1 cellular context compared by ENCODE assay signal in genomic region chr2:113088173-113088992, GRCh38.
A peak's percentile ranks its signal among the peaks of the same experiment; 100 is the strongest.
TF ChIP-seq lines count a peak whose summit lies in the region.

No MANE protein-coding gene starts in this region.

TF ChIP-seq in HepG2, 621 proteins besides CTCF, POLR2A, EP300 and RAD21 (continued from another document and continues in another):
- no peak for TF ChIP-seq HMGXB3 (CRISPR knock-in tag; IDR thresholded peaks at IDR 0.05; ENCODE audit: borderline replicate concordance)
- TF ChIP-seq KLF16 (CRISPR knock-in tag; IDR thresholded peaks at IDR 0.05), result no peak; a peak in 1 of 4 replicates
- no peak; the same call in 1 of the 2 replicates for TF ChIP-seq ZNF574 (CRISPR knock-in tag; IDR thresholded peaks at IDR 0.05)
- TF ChIP-seq TRIM22 (IDR thresholded peaks at IDR 0.05), result no peak
- TF ChIP-seq MIXL1 (CRISPR knock-in tag; IDR thresholded peaks at IDR 0.05), result peak; percentile 88
- TF ChIP-seq IKZF5 (CRISPR knock-in tag; IDR thresholded peaks at IDR 0.05), result 0 out of 2 replicates have a peak, but pooled peaks have one; percentile 43
- 0 out of 2 replicates have a peak, but pooled peaks have one; percentile 63 for TF ChIP-seq ZMYM2 (CRISPR knock-in tag; IDR thresholded peaks at IDR 0.05)
- no peak for TF ChIP-seq ZNF230 (CRISPR knock-in tag; IDR thresholded peaks at IDR 0.05)
- TF ChIP-seq ZNF746 (CRISPR knock-in tag; IDR thresholded peaks at IDR 0.05), result peak; percentile 66
- TF ChIP-seq ZNF20 (CRISPR knock-in tag; IDR thresholded peaks at IDR 0.05), result no peak
- TF ChIP-seq CENPT (CRISPR knock-in tag; IDR thresholded peaks at IDR 0.05; ENCODE audit: low read depth), result no peak
- no peak; the same call in 1 of the 2 replicates for TF ChIP-seq ZSCAN30 (CRISPR knock-in tag; IDR thresholded peaks at IDR 0.05)
- no peak for TF ChIP-seq ZNF577 (CRISPR knock-in tag; IDR thresholded peaks at IDR 0.05; ENCODE audit: borderline replicate concordance, low read depth)
- 0 out of 2 replicates have a peak, but pooled peaks have one; percentile 58 for TF ChIP-seq ZNF772 (CRISPR knock-in tag; IDR thresholded peaks at IDR 0.05)
- TF ChIP-seq ZSCAN20 (CRISPR knock-in tag; IDR thresholded peaks at IDR 0.05; ENCODE audit: borderline replicate concordance), result no peak
- TF ChIP-seq HDAC6 (IDR thresholded peaks at IDR 0.05; ENCODE audit: low read depth, low read length), result no peak
- TF ChIP-seq MXD4 (CRISPR knock-in tag; IDR thresholded peaks at IDR 0.05), result no peak
- TF ChIP-seq DZIP1 (CRISPR knock-in tag; IDR thresholded peaks at IDR 0.05), result no peak
- peak; percentile 84 for TF ChIP-seq FOSL2 (CRISPR knock-in tag; IDR thresholded peaks at IDR 0.05)
- no peak for TF ChIP-seq NFE2L2 (IDR thresholded peaks at IDR 0.05; ENCODE audit: low read length)
- TF ChIP-seq ZNF225 (CRISPR knock-in tag; IDR thresholded peaks at IDR 0.05), result no peak
- TF ChIP-seq ZNF792 (CRISPR knock-in tag; IDR thresholded peaks at IDR 0.05), result 0 out of 2 replicates have a peak, but pooled peaks have one; percentile 61
- peak; percentile 43; the same call in 1 of the 2 replicates for TF ChIP-seq CEBPB (IDR thresholded peaks at IDR 0.05; ENCODE audit: borderline replicate concordance, low read depth, low read length)
- TF ChIP-seq SYNCRIP (IDR thresholded peaks at IDR 0.05; ENCODE audit: insufficient read depth, low read depth, low read length), result no peak
- no peak for TF ChIP-seq ZNF558 (CRISPR knock-in tag; IDR thresholded peaks at IDR 0.05; ENCODE audit: borderline replicate concordance)
- no peak for TF ChIP-seq GLI4 (CRISPR knock-in tag; IDR thresholded peaks at IDR 0.05; ENCODE audit: borderline replicate concordance)
- no peak for TF ChIP-seq POLR2AphosphoS5 (IDR thresholded peaks at IDR 0.05; ENCODE audit: low read depth, low read length)
- TF ChIP-seq ZNF75D (CRISPR knock-in tag; IDR thresholded peaks at IDR 0.05; ENCODE audit: borderline replicate concordance), result no peak
- TF ChIP-seq KAT2B (IDR thresholded peaks at IDR 0.05; ENCODE audit: borderline replicate concordance, low read depth, low read length), result no peak
- TF ChIP-seq ARID3A (IDR thresholded peaks at IDR 0.05; ENCODE audit: low read depth, low read length), result 0 out of 2 replicates have a peak, but pooled peaks have one; percentile 47
- no peak for TF ChIP-seq SNAPC2 (CRISPR knock-in tag; IDR thresholded peaks at IDR 0.05)
- TF ChIP-seq ARID4A (CRISPR knock-in tag; IDR thresholded peaks at IDR 0.05; ENCODE audit: borderline replicate concordance), result no peak
- no peak for TF ChIP-seq ZIK1 (CRISPR knock-in tag; IDR thresholded peaks at IDR 0.05; ENCODE audit: borderline replicate concordance, low read depth)
- TF ChIP-seq FOXC1 (CRISPR knock-in tag; IDR thresholded peaks at IDR 0.05; ENCODE audit: borderline replicate concordance), result peak; percentile 23; the same call in 1 of the 2 replicates
- no peak for TF ChIP-seq ZNF589 (CRISPR knock-in tag; conservative IDR thresholded peaks at IDR 0.05)
- TF ChIP-seq ATM (IDR thresholded peaks at IDR 0.05; ENCODE audit: borderline replicate concordance), result no peak
